In the genomic region with DNA sequence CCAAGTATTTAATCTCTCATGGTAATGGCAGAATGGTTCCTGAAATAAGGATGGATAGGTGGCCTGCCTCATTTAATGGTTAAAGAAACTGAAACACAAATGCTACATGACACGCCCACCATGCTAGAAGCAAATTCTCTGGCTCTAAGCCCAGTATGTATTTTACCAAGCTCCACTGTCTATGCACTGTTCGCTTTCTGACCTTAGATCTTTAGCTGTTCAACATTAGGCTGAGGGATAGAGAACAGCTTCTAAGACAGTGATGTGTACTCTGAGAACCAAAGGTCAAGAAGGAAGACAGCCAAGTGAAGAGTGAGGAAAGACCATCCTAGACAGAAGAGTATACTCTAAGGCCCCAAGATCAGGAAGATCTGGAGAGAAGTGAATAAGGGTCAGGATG, we compare ENCODE assay signal across 1 cellular context.
TF ChIP-seq lines count a peak whose summit lies in the region.

No MANE protein-coding gene starts in this region.

TF ChIP-seq in IMR-90, 13 proteins besides CTCF, POLR2A, EP300 and RAD21:
- TF ChIP-seq SMC3 (IDR thresholded peaks at IDR 0.05; ENCODE audit: low read depth, low read length) (no peak), BHLHE40 (IDR thresholded peaks at IDR 0.05; ENCODE audit: low read depth, low read length) (no peak)
